ENCODE assay signal across 13 cellular contexts in genomic region chr20:25251019-25251418, GRCh38. TPM values are rescaled to one million over a fixed set of nuclear protein-coding genes. Genes with fewer than 3 reads are reported as not detected.
A peak's percentile ranks its signal among the peaks of the same experiment; 100 is the strongest.
DNase-seq lines count a peak whose midpoint lies in the region; ATAC-seq, FAIRE-seq and TF ChIP-seq lines count a peak whose summit lies in the region.
"Had no signal": no experiment of that assay in that cellular context is flagged by ENCODE, and none has a peak within 500 bp of the region (broad histone marks: within the 10 kb centered on the region; RNA-seq: fewer than 3 reads in every experiment).

No MANE protein-coding gene starts in this region.

- no peak for FAIRE-seq in RCC 7860 (lab: Jason Lieb, UNC)

- H3K4me1 ChIP-seq in CD4-positive, CD25-positive, alpha-beta regulatory T cell (ENCODE audit: control insufficient read depth, insufficient read depth, low read length, poor library complexity, severe bottlenecking), result peaks cover 31% of the 10 kb centered on the region
- peaks cover 68 to 90% (median 79%) of the 10 kb centered on the region in 4 donors for H3K4me1 ChIP-seq in esophagus muscularis mucosa
- H3K4me1 ChIP-seq in osteoblast (ENCODE audit: insufficient read depth, low read length), result peaks cover 63% of the 10 kb centered on the region

- peaks cover 56% of the 10 kb centered on the region for H4K20me1 ChIP-seq in osteoblast (ENCODE audit: insufficient read depth, low read length)

- H2AFZ ChIP-seq in osteoblast (ENCODE audit: low read length), result no peak overlapping the region

- TF ChIP-seq CTCF in WERI-Rb-1 (IDR thresholded peaks at IDR 0.05; ENCODE audit: low read depth, low read length), result no peak
- TF ChIP-seq CTCF in esophagus muscularis mucosa (IDR thresholded peaks at IDR 0.05), result no peak
- TF ChIP-seq CTCF in osteoblast (IDR thresholded peaks at IDR 0.05; ENCODE audit: extremely low read depth, low read depth, low read length), result no peak

- DNase-seq in CD4-positive, CD25-positive, alpha-beta regulatory T cell, result no peak
- DNase-seq in WERI-Rb-1 (peak; percentile 6), esophagus muscularis mucosa (ENCODE audit: extremely low spot score) (no peak), osteoblast (ENCODE audit: insufficient read length, low spot score, missing footprints) (no peak), RCC 7860 (ENCODE audit: low spot score) (no peak), hepatic stellate cell (ENCODE audit: low spot score) (no peak), T-helper 17 cell (no peak)
- no peak for DNase-seq in activated CD4-positive, alpha-beta T cell treated with anti-CD3 and anti-CD28 coated beads, Interleukin-2, amount 50 U/mL, for 48 hours
- DNase-seq: activated CD4-positive, alpha-beta memory T cell treated with anti-CD3 and anti-CD28 coated beads, Interleukin-2, amount 10 ng/mL, durations not matched to agents 7 days and 5 days; activated naive CD4-positive, alpha-beta T cell treated with Interleukin-2 at 50 U/mL for 16 hours; GOT3; MG63; NCI-H226 had no signal

- peak overlapping the region; percentile 95 to 98 (median 96) for H3K4me3 Mint-ChIP-seq in CD4-positive, CD25-positive, alpha-beta regulatory T cell
- no peak overlapping the region for H3K4me3 Mint-ChIP-seq in T-helper 17 cell
- H3K4me3 Mint-ChIP-seq: activated CD4-positive, alpha-beta memory T cell treated with anti-CD3 and anti-CD28 coated beads, Interleukin-2, amount 10 ng/mL, durations not matched to agents 7 days and 5 days had no signal

- intact Hi-C loops in esophagus muscularis mucosa (cut with DNase I), result no loop called here

- peaks cover 19 to 82% (median 47%) of the 10 kb centered on the region in 4 donors for H3K4me1 Mint-ChIP-seq in CD4-positive, CD25-positive, alpha-beta regulatory T cell
- H3K4me1 Mint-ChIP-seq in T-helper 17 cell, result peaks cover 24% of the 10 kb centered on the region

- no peak for ATAC-seq in CD4-positive, CD25-positive, alpha-beta regulatory T cell (ENCODE audit: low read depth in 2 of 2)
- no peak for ATAC-seq in T-helper 17 cell

- WGBS in esophagus muscularis mucosa, result 71% methylated on average over 8 of the region's 9 CpGs

- H3K79me2 ChIP-seq in osteoblast (ENCODE audit: insufficient read depth, low read length), result peaks cover 76% of the 10 kb centered on the region

- H3K36me3 ChIP-seq in CD4-positive, CD25-positive, alpha-beta regulatory T cell (ENCODE audit: control insufficient read depth, insufficient read depth, low read length), result no peaks in the 10 kb centered on the region
- H3K36me3 ChIP-seq in WERI-Rb-1 (peaks cover 29% of the 10 kb centered on the region), esophagus muscularis mucosa (peaks cover 0 to 15% (median 5%) of the 10 kb centered on the region in 4 donors), osteoblast (ENCODE audit: insufficient read depth, low read length) (peaks cover 6% of the 10 kb centered on the region)
- H3K36me3 ChIP-seq: MG63 had no signal

- H3K27me3 ChIP-seq in CD4-positive, CD25-positive, alpha-beta regulatory T cell (ENCODE audit: control insufficient read depth, insufficient read depth, low read length), result no peaks in the 10 kb centered on the region
- H3K27me3 ChIP-seq in WERI-Rb-1 (ENCODE audit: insufficient read depth, low read depth, severe bottlenecking), result no peaks in the 10 kb centered on the region
- H3K27me3 ChIP-seq in esophagus muscularis mucosa, result no peaks in the 10 kb centered on the region
- H3K27me3 ChIP-seq in osteoblast (ENCODE audit: insufficient read depth, low read length), result no peaks in the 10 kb centered on the region
- H3K27me3 ChIP-seq: MG63 had no signal

- H3K27me3 Mint-ChIP-seq in CD4-positive, CD25-positive, alpha-beta regulatory T cell, result no peaks in the 10 kb centered on the region
- H3K27me3 Mint-ChIP-seq in T-helper 17 cell, result no peaks in the 10 kb centered on the region

- H3K9me3 ChIP-seq in CD4-positive, CD25-positive, alpha-beta regulatory T cell (ENCODE audit: control insufficient read depth in 2 of 2, low read length in 2 of 2), result no peaks in the 10 kb centered on the region
- H3K9me3 ChIP-seq in WERI-Rb-1 (ENCODE audit: severe bottlenecking) (no peaks in the 10 kb centered on the region), esophagus muscularis mucosa (no peaks in the 10 kb centered on the region), osteoblast (ENCODE audit: low read depth, low read length) (no peaks in the 10 kb centered on the region), T-helper 17 cell (ENCODE audit: control insufficient read depth, low read length, poor library complexity, severe bottlenecking) (no peaks in the 10 kb centered on the region)
- H3K9me3 ChIP-seq: MG63 had no signal

- peak overlapping the region in 1 of 3 donors; percentile 56 for H3K27ac Mint-ChIP-seq in CD4-positive, CD25-positive, alpha-beta regulatory T cell
- no peak overlapping the region for H3K27ac Mint-ChIP-seq in T-helper 17 cell
- H3K27ac Mint-ChIP-seq: activated CD4-positive, alpha-beta memory T cell treated with anti-CD3 and anti-CD28 coated beads, Interleukin-2, amount 10 ng/mL, durations not matched to agents 7 days and 5 days had no signal

- no peak overlapping the region for H3K4me3 ChIP-seq in CD4-positive, CD25-positive, alpha-beta regulatory T cell (ENCODE audit: low read depth, low read length)
- H3K4me3 ChIP-seq in WERI-Rb-1 (ENCODE audit: low read depth, low read length), result no peak overlapping the region; the same call in 1 of the 2 replicates
- H3K4me3 ChIP-seq in esophagus muscularis mucosa, result peak overlapping the region; percentile 95 to 98 (median 96)
- no peak overlapping the region for H3K4me3 ChIP-seq in osteoblast (ENCODE audit: insufficient read depth, low read length)

- no peak overlapping the region for H3K4me2 ChIP-seq in osteoblast (ENCODE audit: insufficient read depth, low read length)

- H3K9me3 Mint-ChIP-seq in CD4-positive, CD25-positive, alpha-beta regulatory T cell, result no peaks in the 10 kb centered on the region
- H3K9me3 Mint-ChIP-seq: activated CD4-positive, alpha-beta memory T cell treated with anti-CD3 and anti-CD28 coated beads, Interleukin-2, amount 10 ng/mL, durations not matched to agents 7 days and 5 days had no signal

- no peak overlapping the region for H3K27ac ChIP-seq in CD4-positive, CD25-positive, alpha-beta regulatory T cell (ENCODE audit: insufficient read depth, low read length, poor library complexity, severe bottlenecking)
- peak overlapping the region; percentile 90 for H3K27ac ChIP-seq in WERI-Rb-1
- H3K27ac ChIP-seq in esophagus muscularis mucosa (replicated peaks in 1 of 4), result peak overlapping the region; percentile 96 to 99 (median 98)
- peak overlapping the region; percentile 14 for H3K27ac ChIP-seq in osteoblast (ENCODE audit: low read depth, low read length)

- no peak for TF ChIP-seq POLR2A in esophagus muscularis mucosa (IDR thresholded peaks at IDR 0.05; ENCODE audit: low read depth)

- TF ChIP-seq EP300 in esophagus muscularis mucosa (IDR thresholded peaks at IDR 0.05), result no peak

- no peaks in the 10 kb centered on the region for H3K36me3 Mint-ChIP-seq in CD4-positive, CD25-positive, alpha-beta regulatory T cell
- H3K36me3 Mint-ChIP-seq in T-helper 17 cell (ENCODE audit: low read depth), result no peaks in the 10 kb centered on the region

RNA-seq across cellular contexts. Expression of gene PYGB, which starts 3.1 kb away (rescaled TPM):
- total RNA-seq in CD4-positive, CD25-positive, alpha-beta regulatory T cell, result 37.2 TPM
- polyA plus RNA-seq in CD4-positive, CD25-positive, alpha-beta regulatory T cell, result 10 to 100 TPM; 45.3 to 64.6 (median 52.4) TPM
- total RNA-seq in esophagus muscularis mucosa (100 to 1,000 TPM; 398 to 632 (median 462) TPM), osteoblast (191 and 194 TPM in 2 replicates), T-helper 17 cell (10 to 100 TPM; 28.6 to 53.1 TPM)

RNA-seq across cellular contexts. Expression of gene ENTPD6, which starts 55.5 kb away (rescaled TPM):
- total RNA-seq in CD4-positive, CD25-positive, alpha-beta regulatory T cell, result 68.0 TPM
- polyA plus RNA-seq in CD4-positive, CD25-positive, alpha-beta regulatory T cell, result 10 to 100 TPM; 27.2 to 36.5 (median 30.6) TPM
- total RNA-seq in esophagus muscularis mucosa (10 to 100 TPM; 39.0 to 44.1 (median 43.5) TPM), osteoblast (50.7 and 55.1 TPM in 2 replicates), T-helper 17 cell (10 to 100 TPM; 62.5 to 63.2 TPM)

Comparison
In these comparisons a context has a peak if more than half of its experiments do, and no peak if none do; other contexts are left out.
1. H3K4me3 ChIP-seq: peak in esophagus muscularis mucosa (4 of 4); none in CD4-positive, CD25-positive, alpha-beta regulatory T cell (single experiment), WERI-Rb-1 (single experiment) and osteoblast (single experiment).